In the genomic region with DNA sequence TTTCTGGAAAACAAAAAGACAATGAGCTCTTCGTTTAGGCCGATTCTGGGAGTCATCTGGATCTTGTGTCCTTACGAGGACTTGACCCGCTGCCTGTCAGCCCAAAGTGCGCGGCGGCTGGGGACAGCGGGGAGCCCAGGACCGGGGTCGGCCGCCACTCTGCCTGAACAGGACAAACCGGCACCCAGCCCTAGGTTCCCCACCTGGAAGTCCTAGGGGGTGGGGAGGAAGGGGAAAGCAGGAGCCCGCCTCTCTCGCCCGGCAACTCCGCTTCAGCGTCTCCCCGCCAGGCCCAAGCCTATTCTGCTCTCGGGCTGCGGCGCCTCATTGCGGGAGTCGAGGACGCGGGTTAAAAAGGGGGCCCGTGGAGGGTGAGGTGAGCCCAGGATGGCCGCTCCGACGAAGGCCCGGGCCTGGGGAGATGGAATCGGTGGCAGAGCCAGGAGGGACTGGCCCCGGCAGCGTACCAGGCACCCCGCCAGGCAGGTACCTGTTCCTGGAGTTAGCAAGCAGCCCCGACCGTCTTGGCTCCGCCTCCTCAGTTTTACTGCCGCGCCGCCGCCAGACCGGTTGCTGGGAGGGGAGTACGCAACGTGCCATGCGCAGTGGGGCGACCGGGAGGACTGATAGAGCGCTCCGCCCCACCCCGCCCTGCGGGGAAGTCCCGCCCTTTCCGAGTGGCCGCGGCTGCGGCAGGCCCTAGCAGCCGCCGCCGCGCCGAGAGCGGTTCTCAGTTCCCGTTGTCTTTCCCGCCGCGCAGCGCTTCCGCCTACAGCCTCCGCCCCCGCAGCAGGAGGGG, we compare ENCODE assay signal across 8 cellular contexts. TPM values are rescaled to one million over a fixed set of nuclear protein-coding genes. Genes with fewer than 3 reads are reported as not detected.
DNase-seq lines count a peak whose midpoint lies in the region; ATAC-seq, FAIRE-seq and TF ChIP-seq lines count a peak whose summit lies in the region.

A gene with protein sequence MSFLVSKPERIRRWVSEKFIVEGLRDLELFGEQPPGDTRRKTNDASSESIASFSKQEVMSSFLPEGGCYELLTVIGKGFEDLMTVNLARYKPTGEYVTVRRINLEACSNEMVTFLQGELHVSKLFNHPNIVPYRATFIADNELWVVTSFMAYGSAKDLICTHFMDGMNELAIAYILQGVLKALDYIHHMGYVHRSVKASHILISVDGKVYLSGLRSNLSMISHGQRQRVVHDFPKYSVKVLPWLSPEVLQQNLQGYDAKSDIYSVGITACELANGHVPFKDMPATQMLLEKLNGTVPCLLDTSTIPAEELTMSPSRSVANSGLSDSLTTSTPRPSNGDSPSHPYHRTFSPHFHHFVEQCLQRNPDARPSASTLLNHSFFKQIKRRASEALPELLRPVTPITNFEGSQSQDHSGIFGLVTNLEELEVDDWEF (minus strand): TSS at position 549 of the 799 bp plus-strand sequence. CDS start 13,430 bp downstream, outside the sequence.

- H3K27me3 Mint-ChIP-seq in progenitor cell of endocrine pancreas: no peaks in the 10 kb centered on the region

- H3K27ac Mint-ChIP-seq in progenitor cell of endocrine pancreas: peak within 1 kb of the TSS; percentile 97

- peak; percentile 96 for FAIRE-seq in GM12892 (lab: Jason Lieb, UNC)

- peaks cover 1% of the 10 kb centered on the region for H3K36me3 Mint-ChIP-seq in progenitor cell of endocrine pancreas (ENCODE audit: insufficient read depth)

- peak; percentile 82 for DNase-seq in GM12892 (ENCODE audit: insufficient read length)
- peak; percentile 98 for DNase-seq in NCI-H146 (lab: John Stamatoyannopoulos, UW)
- peak; percentile 98 to 99 (median 99) for DNase-seq in T-helper 1 cell
- DNase-seq in amniotic epithelial cell (ENCODE audit: low read depth): peak; percentile 95
- peak; percentile 98 for DNase-seq in left cardiac atrium
- DNase-seq in progenitor cell of endocrine pancreas (ENCODE audit: low spot score, unreplicated experiment): peak; percentile 96
- peak; percentile 99 for DNase-seq in ureter (ENCODE audit: low spot score)

- peak; percentile 95 for TF ChIP-seq POLR2A in GM12892 (IDR thresholded peaks at IDR 0.05; ENCODE audit: low read depth, low read length)

- H3K9me3 Mint-ChIP-seq in progenitor cell of endocrine pancreas (ENCODE audit: low read depth): no peaks in the 10 kb centered on the region

- TF ChIP-seq CTCF in progenitor cell of endocrine pancreas (IDR thresholded peaks at IDR 0.05; ENCODE audit: unreplicated experiment): no peak

- H3K4me3 Mint-ChIP-seq in progenitor cell of endocrine pancreas (ENCODE audit: low read depth): peak within 1 kb of the TSS; percentile 98

- intact Hi-C loops in left cardiac atrium (cut with DNase I): no loop called here

- peaks cover 10% of the 10 kb centered on the region for H3K4me1 Mint-ChIP-seq in progenitor cell of endocrine pancreas (ENCODE audit: low read depth)

- peak; percentile 75 for ATAC-seq in HG02852 (IDR thresholded peaks at IDR 0.05; ENCODE audit: unreplicated experiment)
- peak; percentile 99 to 100 for ATAC-seq in left cardiac atrium

RNA-seq across cellular contexts. Expression of the gene that starts here (rescaled TPM):
- polyA plus RNA-seq in GM12892 (2012; ENCODE audit: missing spikeins): 48.4 TPM
- total RNA-seq in left cardiac atrium (10 to 100 TPM; 21.2 to 23.7 TPM), progenitor cell of endocrine pancreas (49.7 and 52.0 TPM in 2 replicates), ureter (58.6 TPM)

Comparison
In these comparisons a context has a peak if more than half of its experiments do, and no peak if none do; other contexts are left out.
1. Peak in every context shown above with its lines: DNase-seq and ATAC-seq.